In the genomic region with DNA sequence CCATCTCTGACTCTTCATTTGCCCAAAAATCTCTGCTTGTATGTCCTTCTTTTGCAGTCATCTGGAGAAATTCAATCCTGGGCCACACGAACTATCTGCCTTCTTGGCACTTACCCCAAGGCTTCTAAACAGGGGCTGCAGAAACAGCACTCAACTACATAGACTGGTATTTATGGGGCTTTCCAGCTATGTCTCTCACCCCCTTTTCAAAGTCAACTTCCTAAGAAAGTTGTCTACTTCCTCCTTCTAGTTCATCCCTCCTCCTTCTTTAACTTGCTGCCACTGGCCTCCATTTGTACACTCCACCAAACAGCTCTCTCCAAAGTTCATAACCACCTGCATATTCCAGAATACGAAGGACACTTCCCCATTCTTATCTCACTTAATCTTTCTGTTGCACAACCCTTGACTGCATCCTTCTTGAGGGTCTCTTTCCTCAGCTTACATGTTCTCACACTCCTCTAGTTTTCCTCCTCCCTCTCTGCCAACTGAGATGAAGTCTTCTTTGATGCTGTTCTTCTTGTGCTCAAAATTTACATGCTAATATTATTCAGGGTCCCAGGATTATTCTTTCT, we compare ENCODE assay signal across 25 cellular contexts. TPM values are rescaled to one million over a fixed set of nuclear protein-coding genes. Genes with fewer than 3 reads are reported as not detected.
DNase-seq lines count a peak whose midpoint lies in the region; ATAC-seq, FAIRE-seq and TF ChIP-seq lines count a peak whose summit lies in the region.
"Had no signal": no experiment of that assay in that cellular context is flagged by ENCODE, and none has a peak within 500 bp of the region (broad histone marks: within the 10 kb centered on the region; RNA-seq: fewer than 3 reads in every experiment).

No MANE protein-coding gene starts in this region.

- H3K4me3 ChIP-seq in OCI-LY3 (ENCODE audit: low read length), result no peak overlapping the region
- no peak overlapping the region for H3K4me3 ChIP-seq in keratinocyte (ENCODE audit: control insufficient read depth in 2 of 3, extremely low read depth in 1 of 3, insufficient read depth in 2 of 3, low read depth in 1 of 3, low read length in 3 of 3)
- no peak overlapping the region for H3K4me3 ChIP-seq in right lobe of liver
- H3K4me3 ChIP-seq: BLaER1, heart right ventricle, lower lobe of right lung, mucosa of descending colon, ovary, tibial nerve had no signal

- H3K4me1 ChIP-seq in OCI-LY3 (ENCODE audit: low read length) (peaks cover 15% of the 10 kb centered on the region), keratinocyte (ENCODE audit: control insufficient read depth, extremely low read depth, insufficient read depth, low read length) (peaks cover 40% of the 10 kb centered on the region), right lobe of liver (peaks cover 0 to 31% (median 7%) of the 10 kb centered on the region in 4 donors)
- H3K4me1 ChIP-seq: BLaER1 had no signal

- H3K9me1 ChIP-seq in keratinocyte (ENCODE audit: control insufficient read depth, extremely low read depth, insufficient read depth, low read length), result no peaks in the 10 kb centered on the region

- H3K4me2 ChIP-seq in OCI-LY3 (ENCODE audit: low read length), result peak overlapping the region; percentile 18; the same call in 1 of the 2 replicates
- no peak overlapping the region for H3K4me2 ChIP-seq in keratinocyte (ENCODE audit: control insufficient read depth, extremely low read depth, insufficient read depth, low read depth, low read length)
- H3K4me2 ChIP-seq: BLaER1 had no signal

- intact Hi-C loops in right lobe of liver (cut with DNase I), result no loop called here

- ATAC-seq in right lobe of liver, result no peak
- ATAC-seq: heart right ventricle, lower lobe of right lung, mucosa of descending colon had no signal

- dilution Hi-C loops in keratinocyte (cut with MboI; ENCODE audit: extremely low pct_ligation_motif_present, low sequenced_read_pairs), result no loop called here

- TF ChIP-seq CTCF in OCI-LY3 (IDR thresholded peaks at IDR 0.05; ENCODE audit: low read depth, low read length), result no peak
- TF ChIP-seq CTCF in keratinocyte (optimal IDR thresholded peaks at IDR 0.05 in 1 of 3, IDR thresholded peaks at IDR 0.05 in 1 of 3, conservative IDR thresholded peaks at IDR 0.05 in 1 of 3; ENCODE audit: extremely low read depth in 1 of 3, insufficient read depth in 2 of 3, low read length in 3 of 3), result no peak
- TF ChIP-seq CTCF in right lobe of liver (IDR thresholded peaks at IDR 0.05), result no peak

- no peak for FAIRE-seq in GM12891 (lab: Jason Lieb, UNC)
- no peak for FAIRE-seq in keratinocyte (lab: Jason Lieb, UNC)
- FAIRE-seq: small intestine had no signal

- H2AFZ ChIP-seq in OCI-LY3 (ENCODE audit: low read depth, low read length) (no peak overlapping the region), keratinocyte (ENCODE audit: control insufficient read depth, low read length) (no peak overlapping the region)

- no peak for DNase-seq in GM12891 (ENCODE audit: insufficient read length, low spot score)
- DNase-seq in KBM-7, result peak; percentile 69
- no peak for DNase-seq in keratinocyte (ENCODE audit: low read depth, low spot score)
- DNase-seq in NCI-H1930 (lab: John Stamatoyannopoulos, UW), result no peak
- DNase-seq in D341Med (ENCODE audit: low spot score), result no peak
- no peak for DNase-seq in right lobe of liver
- DNase-seq: activated CD4-positive, alpha-beta T cell treated with anti-CD3 and anti-CD28 coated beads, Interleukin-2, amount 50 U/mL, for 4 hours; activated CD4-positive, CD25-positive, alpha-beta regulatory T cell; activated naive CD4-positive, alpha-beta T cell treated with anti-CD3 and anti-CD28 coated beads for 36 hours; DND-41; GOT3; heart right ventricle; kidney glomerular epithelial cell; lower lobe of right lung; mucosa of descending colon; NCI-H1417 treated with DMSO at 0.1 percent for 48 hours; nephron progenitor cell; ovary; retina; Right ventricle myocardium superior; small intestine; stimulated activated CD4-positive, alpha-beta T cell treated with anti-CD3 and anti-CD28 coated beads, Interleukin-1b, Interleukin-23, amount 100 ng/mL, for 48 hours had no signal

- H3K27ac ChIP-seq in OCI-LY3 (ENCODE audit: low read length) (no peak overlapping the region), keratinocyte (ENCODE audit: control insufficient read depth, insufficient read depth, low read length) (peak overlapping the region; percentile 97), right lobe of liver (no peak overlapping the region)
- H3K27ac ChIP-seq: BLaER1, lower lobe of right lung, ovary, tibial nerve had no signal

- H3K27me3 ChIP-seq in OCI-LY3 (ENCODE audit: low read depth, low read length), result peaks cover 47% of the 10 kb centered on the region
- no peaks in the 10 kb centered on the region for H3K27me3 ChIP-seq in keratinocyte (ENCODE audit: control insufficient read depth, extremely low read depth, insufficient read depth, low read length)
- no peaks in the 10 kb centered on the region for H3K27me3 ChIP-seq in right lobe of liver
- H3K27me3 ChIP-seq: BLaER1, heart right ventricle, ovary, tibial nerve had no signal

- TF ChIP-seq POLR2A in GM12891 (IDR thresholded peaks at IDR 0.05; ENCODE audit: low read depth, low read length) (no peak), right lobe of liver (IDR thresholded peaks at IDR 0.05) (no peak)

- no peaks in the 10 kb centered on the region for H3K79me2 ChIP-seq in OCI-LY3 (ENCODE audit: low read length)
- H3K79me2 ChIP-seq in keratinocyte (ENCODE audit: control insufficient read depth, insufficient read depth, low read length), result no peaks in the 10 kb centered on the region

- H3K9ac ChIP-seq in OCI-LY3 (ENCODE audit: low read length) (no peak overlapping the region), keratinocyte (ENCODE audit: control insufficient read depth, extremely low read depth, insufficient read depth, low read length) (no peak overlapping the region)
- H3K9ac ChIP-seq: BLaER1 had no signal

- H4K20me1 ChIP-seq in OCI-LY3 (ENCODE audit: insufficient read depth, low read length) (no peaks in the 10 kb centered on the region), keratinocyte (ENCODE audit: control insufficient read depth, extremely low read depth, insufficient read depth, low read length) (no peaks in the 10 kb centered on the region)
- H4K20me1 ChIP-seq: BLaER1 had no signal

- WGBS in right lobe of liver (ENCODE audit: insufficient coverage, low coverage, low lambda C conversion rate, missing lambda C conversion rate), result 64% methylated on average over 2 of the region's 2 CpGs

- in situ Hi-C loops in KBM-7 (cut with MboI; ENCODE audit: low pct_unique_long_range_greater_than_20kb, low sequenced_read_pairs), result no loop called here

- H3K36me3 ChIP-seq in OCI-LY3 (replicated peaks; ENCODE audit: low read depth, low read length) (no peaks in the 10 kb centered on the region), keratinocyte (ENCODE audit: control insufficient read depth in 2 of 2, extremely low read depth in 1 of 2, insufficient read depth in 2 of 2, low read length in 2 of 2) (no peaks in the 10 kb centered on the region), right lobe of liver (no peaks in the 10 kb centered on the region)
- H3K36me3 ChIP-seq: BLaER1, heart right ventricle, lower lobe of right lung, ovary, tibial nerve had no signal

- H3K9me3 ChIP-seq in OCI-LY3 (ENCODE audit: insufficient read depth, low read length), result no peaks in the 10 kb centered on the region
- no peaks in the 10 kb centered on the region for H3K9me3 ChIP-seq in keratinocyte (ENCODE audit: control insufficient read depth, low read depth, low read length)
- H3K9me3 ChIP-seq in right lobe of liver, result no peaks in the 10 kb centered on the region
- H3K9me3 ChIP-seq: BLaER1, heart right ventricle, lower lobe of right lung, mucosa of descending colon, ovary, tibial nerve had no signal

TF ChIP-seq in GM12891, 5 proteins besides CTCF, POLR2A, EP300 and RAD21:
- TF ChIP-seq POLR2AphosphoS5 (IDR thresholded peaks at IDR 0.05; ENCODE audit: low read depth, low read length), result no peak
- 0 out of 2 replicates have a peak, but pooled peaks have one; percentile 18 for TF ChIP-seq SPI1 (IDR thresholded peaks at IDR 0.05; ENCODE audit: low read depth, low read length)
TF ChIP-seq in GM12891: peak in this region for 1.

RNA-seq across cellular contexts. Expression of gene PLD1, which starts 55.2 kb away (rescaled TPM):
- polyA plus RNA-seq in GM12891 (2012; ENCODE audit: low read depth, missing spikeins), result 1.5 TPM
- 8.1 to 18.1 TPM (median 14.7 TPM) in 3 replicates for polyA plus RNA-seq in keratinocyte
- polyA plus RNA-seq in keratinocyte (2011; ENCODE audit: low read depth), result 8.5 TPM
- 5.1 and 9.8 TPM in 2 replicates for polyA plus RNA-seq in keratinocyte (2011; cell fraction: cytosol; rRNA removed)
- 27.1 and 28.4 TPM in 2 replicates for polyA plus RNA-seq in keratinocyte (2011; cell fraction: nucleus; rRNA removed)
- polyA plus RNA-seq in keratinocyte (2012; ENCODE audit: low replicate concordance), result 6.1 and 9.3 TPM in 2 replicates
- 3.9 to 67.5 TPM (median 38.3 TPM) in 3 replicates for polyA minus RNA-seq in keratinocyte
- 5.9 TPM for polyA minus RNA-seq in keratinocyte (2011; cell fraction: cytosol; rRNA and poly(A)+ RNA removed)
- 51.8 and 109 TPM in 2 replicates for polyA minus RNA-seq in keratinocyte (2011; cell fraction: nucleus; rRNA and poly(A)+ RNA removed)
- 10 to 100 TPM; 13.3 to 29.9 (median 18.5) TPM for total RNA-seq in right lobe of liver
